Comparison of ENCODE assay signal across 20 cellular contexts in the genomic region with DNA sequence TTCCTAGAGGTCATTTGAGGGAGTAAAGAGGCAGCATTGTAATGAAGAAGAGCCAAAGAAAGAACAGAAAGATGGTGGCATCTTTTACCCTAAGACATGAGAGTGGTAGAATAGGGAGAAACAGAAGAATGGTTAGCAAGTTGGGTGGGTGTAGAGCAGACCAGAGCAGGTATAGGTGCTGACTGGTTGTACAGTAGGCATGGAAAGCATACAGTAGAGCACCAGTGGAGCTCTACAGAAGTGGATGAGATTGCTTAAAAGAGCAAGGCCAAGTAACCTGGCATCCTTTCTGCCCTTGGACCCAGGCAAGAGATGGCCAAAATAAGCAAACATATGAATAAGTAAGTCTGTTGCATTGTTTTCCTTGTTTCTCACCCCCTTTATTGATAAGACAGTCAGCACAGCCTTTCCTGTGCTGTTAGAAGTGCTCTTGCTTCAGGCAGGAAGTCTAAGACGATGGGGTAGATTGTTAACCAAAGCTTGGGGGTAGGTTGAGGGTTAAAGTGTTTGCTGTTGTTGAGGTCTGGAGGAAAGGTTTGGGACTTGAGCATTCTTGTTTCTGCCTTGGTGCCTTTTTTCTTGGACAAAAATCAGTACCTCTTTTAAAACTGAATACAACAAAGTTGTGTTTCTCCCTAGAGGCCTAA.
A peak's percentile ranks its signal among the peaks of the same experiment; 100 is the strongest.
DNase-seq lines count a peak whose midpoint lies in the region; ATAC-seq and TF ChIP-seq lines count a peak whose summit lies in the region.
"Had no signal": no experiment of that assay in that cellular context is flagged by ENCODE, and none has a peak within 500 bp of the region (broad histone marks: within the 10 kb centered on the region; RNA-seq: fewer than 3 reads in every experiment).

No MANE protein-coding gene starts in this region.

- H3K4me1 ChIP-seq in CD4-positive, CD25-positive, alpha-beta regulatory T cell (ENCODE audit: control insufficient read depth, insufficient read depth, low read length, poor library complexity, severe bottlenecking) = peaks cover 11% of the 10 kb centered on the region
- peaks cover 0 to 2% (median 0%) of the 10 kb centered on the region in 6 donors for H3K4me1 ChIP-seq in spleen
- H3K4me1 ChIP-seq: A549, Caco-2 had no signal

- peak in 1 of 3 donors; percentile 31 for DNase-seq in CD4-positive, CD25-positive, alpha-beta regulatory T cell
- DNase-seq in MG63 = peak; percentile 9
- peak; percentile 29 for DNase-seq in dermis blood vessel endothelial cell
- no peak for DNase-seq in spleen
- no peak for DNase-seq in NCI-H1436 (lab: John Stamatoyannopoulos, UW)
- no peak for DNase-seq in NCI-H226
- no peak for DNase-seq in head of caudate nucleus
- DNase-seq: Caco-2, DMS53, HCEC 1CT, MV-4-11, NCI-H1436 treated with DMSO at 0.1 percent for 48 hours, NCI-H2081 treated with DMSO at 0.1 percent for 48 hours, NCI-H345, NCI-H69, PC-9 had no signal

- H3K27me3 ChIP-seq in CD4-positive, CD25-positive, alpha-beta regulatory T cell (ENCODE audit: control insufficient read depth, insufficient read depth, low read length) = no peaks in the 10 kb centered on the region
- H3K27me3 ChIP-seq in MG63 (no peaks in the 10 kb centered on the region), layer of hippocampus (ENCODE audit: control insufficient read depth, insufficient read depth, low read length) (no peaks in the 10 kb centered on the region), spleen (replicated peaks in 1 of 7) (no peaks in the 10 kb centered on the region)

- no peaks in the 10 kb centered on the region for H3K27me3 Mint-ChIP-seq in CD4-positive, CD25-positive, alpha-beta regulatory T cell

- intact Hi-C loops in spleen (cut with DNase I; ENCODE audit: low total_unique reads) = no loop called here
- intact Hi-C loops in head of caudate nucleus (cut with DNase I) = no loop called here

- no peaks in the 10 kb centered on the region for H3K9me3 ChIP-seq in CD4-positive, CD25-positive, alpha-beta regulatory T cell (ENCODE audit: control insufficient read depth in 2 of 2, low read length in 2 of 2)
- H3K9me3 ChIP-seq in MG63 = 0 out of 2 replicates have a peak, but pooled peaks cover 4% of the 10 kb centered on the region
- peaks cover 0 to 30% (median 11%) of the 10 kb centered on the region in 8 donors for H3K9me3 ChIP-seq in spleen
- H3K9me3 ChIP-seq: Caco-2 had no signal

- no peak for TF ChIP-seq POLR2A in spleen (IDR thresholded peaks at IDR 0.05)

- H3K36me3 Mint-ChIP-seq in CD4-positive, CD25-positive, alpha-beta regulatory T cell = peaks cover 65% of the 10 kb centered on the region

- no peak for ATAC-seq in CD4-positive, CD25-positive, alpha-beta regulatory T cell (ENCODE audit: low read depth in 2 of 2)
- ATAC-seq: A549, GM12878 had no signal

- H3K27ac ChIP-seq in CD4-positive, CD25-positive, alpha-beta regulatory T cell (ENCODE audit: insufficient read depth, low read length, poor library complexity, severe bottlenecking) = no peak overlapping the region
- H3K27ac ChIP-seq in layer of hippocampus (ENCODE audit: low read depth, low read length) = peak overlapping the region; percentile 64
- no peak overlapping the region for H3K27ac ChIP-seq in spleen
- H3K27ac ChIP-seq: A549, C4-2B, PC-9 had no signal

- H3K36me3 ChIP-seq in CD4-positive, CD25-positive, alpha-beta regulatory T cell (ENCODE audit: control insufficient read depth, insufficient read depth, low read length) = peaks cover 5% of the 10 kb centered on the region
- peaks cover 6% of the 10 kb centered on the region for H3K36me3 ChIP-seq in MG63
- peaks cover 0 to 40% (median 9%) of the 10 kb centered on the region in 6 donors for H3K36me3 ChIP-seq in spleen

- no peak overlapping the region for H3K4me3 Mint-ChIP-seq in CD4-positive, CD25-positive, alpha-beta regulatory T cell

- peaks cover 23 to 41% (median 31%) of the 10 kb centered on the region in 4 donors for H3K4me1 Mint-ChIP-seq in CD4-positive, CD25-positive, alpha-beta regulatory T cell

- H3K27ac Mint-ChIP-seq in CD4-positive, CD25-positive, alpha-beta regulatory T cell = peak overlapping the region in 1 of 3 donors; percentile 1

- WGBS in spleen, 5 donors = 39 to 70% (median 47%) methylated on average over 1 of the region's 1 CpG

- peak overlapping the region; percentile 22 for H3K4me3 ChIP-seq in CD4-positive, CD25-positive, alpha-beta regulatory T cell (ENCODE audit: low read depth, low read length)
- H3K4me3 ChIP-seq in MG63 (no peak overlapping the region), spleen (no peak overlapping the region)
- H3K4me3 ChIP-seq: A549, GM12878, PC-9 had no signal

- peaks cover 0 to 17% (median 4%) of the 10 kb centered on the region in 7 donors for H3K9me3 Mint-ChIP-seq in CD4-positive, CD25-positive, alpha-beta regulatory T cell

- TF ChIP-seq CTCF in spleen (IDR thresholded peaks at IDR 0.05 in 8 of 11, conservative IDR thresholded peaks at IDR 0.05 in 3 of 11) = no peak

Comparison
In these comparisons a context has a peak if more than half of its experiments do, and no peak if none do; other contexts are left out.
1. DNase-seq: peak in MG63 (single experiment) and dermis blood vessel endothelial cell (single experiment); none in spleen (single experiment), NCI-H1436 (single experiment), NCI-H226 (single experiment) and head of caudate nucleus (0 of 42).